Comparison of ENCODE assay signal across 2 cellular contexts in genomic region chr11:72314199-72314598, GRCh38.
A peak's percentile ranks its signal among the peaks of the same experiment; 100 is the strongest.
TF ChIP-seq lines count a peak whose summit lies in the region.

No MANE protein-coding gene starts in this region.

TF ChIP-seq in GM12878, 131 proteins besides CTCF, POLR2A, EP300 and RAD21:
- TF ChIP-seq FOXK2 (IDR thresholded peaks at IDR 0.05) (no peak), CBX5 (IDR thresholded peaks at IDR 0.05; ENCODE audit: low read depth) (no peak), NR2F1 (conservative IDR thresholded peaks at IDR 0.05) (peak; percentile 42; the same call in 1 of the 2 replicates)
- TF ChIP-seq, protein P1, sequence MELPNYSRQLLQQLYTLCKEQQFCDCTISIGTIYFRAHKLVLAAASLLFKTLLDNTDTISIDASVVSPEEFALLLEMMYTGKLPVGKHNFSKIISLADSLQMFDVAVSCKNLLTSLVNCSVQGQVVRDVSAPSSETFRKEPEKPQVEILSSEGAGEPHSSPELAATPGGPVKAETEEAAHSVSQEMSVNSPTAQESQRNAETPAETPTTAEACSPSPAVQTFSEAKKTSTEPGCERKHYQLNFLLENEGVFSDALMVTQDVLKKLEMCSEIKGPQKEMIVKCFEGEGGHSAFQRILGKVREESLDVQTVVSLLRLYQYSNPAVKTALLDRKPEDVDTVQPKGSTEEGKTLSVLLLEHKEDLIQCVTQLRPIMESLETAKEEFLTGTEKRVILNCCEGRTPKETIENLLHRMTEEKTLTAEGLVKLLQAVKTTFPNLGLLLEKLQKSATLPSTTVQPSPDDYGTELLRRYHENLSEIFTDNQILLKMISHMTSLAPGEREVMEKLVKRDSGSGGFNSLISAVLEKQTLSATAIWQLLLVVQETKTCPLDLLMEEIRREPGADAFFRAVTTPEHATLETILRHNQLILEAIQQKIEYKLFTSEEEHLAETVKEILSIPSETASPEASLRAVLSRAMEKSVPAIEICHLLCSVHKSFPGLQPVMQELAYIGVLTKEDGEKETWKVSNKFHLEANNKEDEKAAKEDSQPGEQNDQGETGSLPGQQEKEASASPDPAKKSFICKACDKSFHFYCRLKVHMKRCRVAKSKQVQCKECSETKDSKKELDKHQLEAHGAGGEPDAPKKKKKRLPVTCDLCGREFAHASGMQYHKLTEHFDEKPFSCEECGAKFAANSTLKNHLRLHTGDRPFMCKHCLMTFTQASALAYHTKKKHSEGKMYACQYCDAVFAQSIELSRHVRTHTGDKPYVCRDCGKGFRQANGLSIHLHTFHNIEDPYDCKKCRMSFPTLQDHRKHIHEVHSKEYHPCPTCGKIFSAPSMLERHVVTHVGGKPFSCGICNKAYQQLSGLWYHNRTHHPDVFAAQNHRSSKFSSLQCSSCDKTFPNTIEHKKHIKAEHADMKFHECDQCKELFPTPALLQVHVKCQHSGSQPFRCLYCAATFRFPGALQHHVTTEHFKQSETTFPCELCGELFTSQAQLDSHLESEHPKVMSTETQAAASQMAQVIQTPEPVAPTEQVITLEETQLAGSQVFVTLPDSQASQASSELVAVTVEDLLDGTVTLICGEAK (IDR thresholded peaks at IDR 0.05; ENCODE audit: borderline replicate concordance), result no peak

TF ChIP-seq in H1, 55 proteins besides CTCF, POLR2A, EP300 and RAD21:
- TF ChIP-seq MAFK (IDR thresholded peaks at IDR 0.05; ENCODE audit: low read depth, low read length) (no peak), ATF2 (IDR thresholded peaks at IDR 0.05; ENCODE audit: low read length) (no peak), CBX5 (IDR thresholded peaks at IDR 0.05; ENCODE audit: low read depth, low read length) (no peak), KDM4A (IDR thresholded peaks at IDR 0.05; ENCODE audit: low read depth, low read length, severe bottlenecking) (no peak), SP4 (IDR thresholded peaks at IDR 0.05; ENCODE audit: low read length) (no peak), CEBPB (IDR thresholded peaks at IDR 0.05; ENCODE audit: low read depth, low read length) (no peak), CBX8 (IDR thresholded peaks at IDR 0.05; ENCODE audit: borderline replicate concordance, low read depth, low read length) (no peak), TBP (IDR thresholded peaks at IDR 0.05; ENCODE audit: low read depth, low read length) (no peak), BACH1 (IDR thresholded peaks at IDR 0.05; ENCODE audit: low read length) (no peak), POLR2AphosphoS5 (IDR thresholded peaks at IDR 0.05; ENCODE audit: low read depth, low read length) (no peak), SRF (IDR thresholded peaks at IDR 0.05; ENCODE audit: low read depth, low read length) (no peak), JUN (IDR thresholded peaks at IDR 0.05; ENCODE audit: low read depth, low read length) (no peak), SP2 (IDR thresholded peaks at IDR 0.05; ENCODE audit: low read length) (no peak), TEAD4 (IDR thresholded peaks at IDR 0.05; ENCODE audit: low read depth, low read length) (no peak)
- TF ChIP-seq, protein P2, sequence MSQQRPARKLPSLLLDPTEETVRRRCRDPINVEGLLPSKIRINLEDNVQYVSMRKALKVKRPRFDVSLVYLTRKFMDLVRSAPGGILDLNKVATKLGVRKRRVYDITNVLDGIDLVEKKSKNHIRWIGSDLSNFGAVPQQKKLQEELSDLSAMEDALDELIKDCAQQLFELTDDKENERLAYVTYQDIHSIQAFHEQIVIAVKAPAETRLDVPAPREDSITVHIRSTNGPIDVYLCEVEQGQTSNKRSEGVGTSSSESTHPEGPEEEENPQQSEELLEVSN (IDR thresholded peaks at IDR 0.05), result no peak
